9 cellular contexts compared by ENCODE assay signal in the genomic region with DNA sequence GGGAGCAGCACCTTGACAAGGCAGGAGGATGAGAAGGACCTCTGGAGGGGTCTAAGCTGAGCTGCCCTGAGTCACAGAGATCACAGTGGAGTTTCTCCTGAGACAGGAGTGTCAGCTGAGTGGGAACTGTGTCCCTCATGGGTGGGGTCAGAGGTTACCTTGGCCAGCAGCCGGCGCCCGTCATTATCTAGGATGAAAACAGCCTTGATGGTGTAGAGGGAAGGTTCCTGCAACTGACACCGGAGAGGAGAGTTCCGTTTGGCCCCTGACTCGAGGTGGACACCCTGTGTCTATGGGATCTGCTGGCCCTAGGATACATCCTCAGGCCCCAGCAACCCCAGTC. TPM values are rescaled to one million over a fixed set of nuclear protein-coding genes. Genes with fewer than 3 reads are reported as not detected.
A peak's percentile ranks its signal among the peaks of the same experiment; 100 is the strongest.
DNase-seq lines count a peak whose midpoint lies in the region; ATAC-seq, FAIRE-seq and TF ChIP-seq lines count a peak whose summit lies in the region.
"Had no signal": no experiment of that assay in that cellular context is flagged by ENCODE, and none has a peak within 500 bp of the region (broad histone marks: within the 10 kb centered on the region; RNA-seq: fewer than 3 reads in every experiment).

No MANE protein-coding gene starts in this region.

- peak overlapping the region; percentile 87 for H2AFZ ChIP-seq in astrocyte (ENCODE audit: low read depth, low read length)
- H2AFZ ChIP-seq in HepG2 (ENCODE audit: low read length) = no peak overlapping the region

- FAIRE-seq in astrocyte (lab: Jason Lieb, UNC) (no peak), HepG2 (lab: Jason Lieb, UNC) (peak; percentile 34)

- H3K9ac ChIP-seq in astrocyte (ENCODE audit: low read length) (peak overlapping the region; percentile 89), HepG2 (ENCODE audit: insufficient read depth, low read depth, low read length) (peak overlapping the region; percentile 62), subcutaneous abdominal adipose tissue (ENCODE audit: low read length in 5 of 5) (peak overlapping the region; percentile 48 to 85 (median 74))

- H3K36me3 ChIP-seq in astrocyte (ENCODE audit: insufficient read depth, low read length) (no peaks in the 10 kb centered on the region), HepG2 (replicated peaks in 1 of 2; ENCODE audit: control insufficient read depth in 1 of 2, insufficient read depth in 2 of 2, low read length in 2 of 2) (no peaks in the 10 kb centered on the region), subcutaneous abdominal adipose tissue (ENCODE audit: control insufficient read depth in 5 of 5, insufficient read depth in 5 of 5, low read length in 5 of 5) (peaks cover 0 to 11% (median 5%) of the 10 kb centered on the region in 5 donors)

- TF ChIP-seq POLR2A in HepG2 (IDR thresholded peaks at IDR 0.05; ENCODE audit: insufficient read depth in 1 of 2, low read depth in 2 of 2, low read length in 2 of 2) = no peak

- peak overlapping the region; percentile 81 for H3K4me3 Mint-ChIP-seq in activated CD4-positive, alpha-beta T cell treated with anti-CD3 and anti-CD28 coated beads, Interleukin-2, amount 10 ng/mL, durations not matched to agents 24 days and 14 days
- peak overlapping the region; percentile 82 for H3K4me3 Mint-ChIP-seq in astrocyte (ENCODE audit: unreplicated experiment)

- H3K9me3 ChIP-seq in astrocyte (ENCODE audit: insufficient read depth, low read depth, low read length) (no peaks in the 10 kb centered on the region), HepG2 (ENCODE audit: low read length) (no peaks in the 10 kb centered on the region), subcutaneous abdominal adipose tissue (ENCODE audit: control insufficient read depth in 5 of 5, low read length in 5 of 5) (no peaks in the 10 kb centered on the region)

- no peak for DNase-seq in activated CD4-positive, alpha-beta T cell treated with anti-CD3 and anti-CD28 coated beads, Interleukin-2, amount 10 ng/mL, durations not matched to agents 24 days and 14 days
- no peak for DNase-seq in activated CD4-positive, alpha-beta T cell treated with anti-CD3 and anti-CD28 coated beads, Interleukin-2, amount 50 U/mL, for 4 hours
- DNase-seq in astrocyte (ENCODE audit: low read depth) = no peak
- DNase-seq in HepG2 (ENCODE audit: low spot score) = no peak
- no peak for DNase-seq in SK-N-DZ (ENCODE audit: low spot score)
- no peak for DNase-seq in dedifferentiated amniotic fluid mesenchymal stem cell (ENCODE audit: extremely low spot score)
- DNase-seq: AML-193 had no signal

- peaks cover 9% of the 10 kb centered on the region for H3K4me1 ChIP-seq in astrocyte (ENCODE audit: insufficient read depth, low read length)
- peaks cover 27% of the 10 kb centered on the region for H3K4me1 ChIP-seq in HepG2 (ENCODE audit: insufficient read depth, low read length)
- H3K4me1 ChIP-seq in subcutaneous abdominal adipose tissue (ENCODE audit: control insufficient read depth in 5 of 5, insufficient read depth in 5 of 5, low read length in 5 of 5) = peaks cover 6 to 18% (median 14%) of the 10 kb centered on the region in 5 donors

- H3K27ac ChIP-seq in astrocyte (ENCODE audit: low read depth, low read length) (no peak overlapping the region), HepG2 (ENCODE audit: extremely low read length, insufficient read depth, low read length) (no peak overlapping the region), subcutaneous abdominal adipose tissue (ENCODE audit: low read depth, low read length) (peak overlapping the region; percentile 65)

- TF ChIP-seq EP300 in HepG2 (IDR thresholded peaks at IDR 0.05; ENCODE audit: low read depth in 2 of 2, low read length in 2 of 2) = no peak
- TF ChIP-seq EP300 in HepG2 (CRISPR knock-in tag; IDR thresholded peaks at IDR 0.05; ENCODE audit: borderline replicate concordance) = no peak

- POLR2A ChIA-PET in HepG2 (lab: Yijun Ruan, JAX) = interaction anchor here (1.1 to 4.5 kb wide), 2 partner anchors 12 to 32 kb away, joined by 3 to 25 read pairs; partner anchors contain the start of gene NFE2L1

- no TSS peak for BruUV-seq in HepG2 (replicated peaks; lab: Mats Ljungman, UMichigan)

- CTCF ChIA-PET in HepG2 (lab: Yijun Ruan, JAX; ENCODE audit: low intra/inter-chr PET ratio, low total read pairs) = interaction anchor here (1.7 to 2.3 kb wide), 2 partner anchors 11 to 37 kb away, joined by 4 to 19 read pairs; no protein-coding TSS in a partner anchor

- peaks cover 4% of the 10 kb centered on the region for H3K79me2 ChIP-seq in astrocyte (ENCODE audit: insufficient read depth, low read length)
- no peaks in the 10 kb centered on the region for H3K79me2 ChIP-seq in HepG2 (ENCODE audit: insufficient read depth, low read length)

- TF ChIP-seq RAD21 in HepG2 (CRISPR knock-in tag; IDR thresholded peaks at IDR 0.05) = no peak

- H3K27me3 Mint-ChIP-seq in activated CD4-positive, alpha-beta T cell treated with anti-CD3 and anti-CD28 coated beads, Interleukin-2, amount 10 ng/mL, durations not matched to agents 24 days and 14 days = peaks cover 41% of the 10 kb centered on the region
- H3K27me3 Mint-ChIP-seq in astrocyte (ENCODE audit: low read depth, unreplicated experiment) = peaks cover 28% of the 10 kb centered on the region

- H4K20me1 ChIP-seq in astrocyte (ENCODE audit: insufficient read depth, low read length) (no peaks in the 10 kb centered on the region), HepG2 (ENCODE audit: insufficient read depth, low read length) (no peaks in the 10 kb centered on the region)

- peaks cover 10% of the 10 kb centered on the region for H3K4me1 Mint-ChIP-seq in activated CD4-positive, alpha-beta T cell treated with anti-CD3 and anti-CD28 coated beads, Interleukin-2, amount 10 ng/mL, durations not matched to agents 24 days and 14 days
- peaks cover 3% of the 10 kb centered on the region for H3K4me1 Mint-ChIP-seq in astrocyte (ENCODE audit: low read depth, unreplicated experiment)

- H3K4me2 ChIP-seq in astrocyte (ENCODE audit: low read length) (peak overlapping the region; percentile 96), HepG2 (ENCODE audit: low read depth, low read length) (peak overlapping the region; percentile 86)

- H3K36me3 Mint-ChIP-seq in activated CD4-positive, alpha-beta T cell treated with anti-CD3 and anti-CD28 coated beads, Interleukin-2, amount 10 ng/mL, durations not matched to agents 24 days and 14 days (ENCODE audit: low read depth) = no peaks in the 10 kb centered on the region
- peaks cover 22% of the 10 kb centered on the region for H3K36me3 Mint-ChIP-seq in astrocyte (ENCODE audit: low read depth, unreplicated experiment)

- H3K27me3 ChIP-seq in astrocyte (ENCODE audit: insufficient read depth, low read length) = no peaks in the 10 kb centered on the region
- peaks cover 1 to 60% of the 10 kb centered on the region in 2 experiments; a peak in 4 of 5 replicates for H3K27me3 ChIP-seq in HepG2 (ENCODE audit: control insufficient read depth in 1 of 2, insufficient read depth in 2 of 2, low read length in 2 of 2)
- H3K27me3 ChIP-seq in subcutaneous abdominal adipose tissue (ENCODE audit: control insufficient read depth in 5 of 5, insufficient read depth in 4 of 5, low read length in 5 of 5) = no peaks in the 10 kb centered on the region

- no peaks in the 10 kb centered on the region for H3K9me3 Mint-ChIP-seq in activated CD4-positive, alpha-beta T cell treated with anti-CD3 and anti-CD28 coated beads, Interleukin-2, amount 10 ng/mL, durations not matched to agents 24 days and 14 days
- H3K9me3 Mint-ChIP-seq in astrocyte (ENCODE audit: unreplicated experiment) = peaks cover 3% of the 10 kb centered on the region

- no peak for TF ChIP-seq CTCF in astrocyte (IDR thresholded peaks at IDR 0.05; ENCODE audit: insufficient read depth, low read depth, low read length)
- TF ChIP-seq CTCF in HepG2 (CRISPR knock-in tag; IDR thresholded peaks at IDR 0.05) = no peak

- peak overlapping the region; percentile 76 for H3K4me3 ChIP-seq in astrocyte (ENCODE audit: insufficient read depth, low read depth, low read length)
- H3K4me3 ChIP-seq in HepG2 (replicated peaks in 1 of 3; ENCODE audit: insufficient read depth in 1 of 3, low read depth in 2 of 3, low read length in 3 of 3) = peak overlapping the region; percentile 74 to 86 (median 82)
- H3K4me3 ChIP-seq in subcutaneous abdominal adipose tissue (ENCODE audit: low read depth in 1 of 5, low read length in 5 of 5) = peak overlapping the region; percentile 49 to 77 (median 67)

- intact Hi-C loops in activated CD4-positive, alpha-beta T cell treated with anti-CD3 and anti-CD28 coated beads, Interleukin-2, amount 10 ng/mL, durations not matched to agents 24 days and 14 days (cut with micrococcal nuclease) = loop anchor here (1.0 kb wide), 2 partner anchors 10 to 11 kb away; no protein-coding TSS in a partner anchor
- intact Hi-C loops in HepG2 (cut with micrococcal nuclease; ENCODE audit: unreplicated experiment) = loop anchor here (1.0 kb wide), 1 partner anchor 38 kb away; no protein-coding TSS in a partner anchor

- 4% methylated on average over 4 of the region's 6 CpGs for WGBS in HepG2 (ENCODE audit: low lambda C conversion rate)

- no peak overlapping the region for H3K27ac Mint-ChIP-seq in activated CD4-positive, alpha-beta T cell treated with anti-CD3 and anti-CD28 coated beads, Interleukin-2, amount 10 ng/mL, durations not matched to agents 24 days and 14 days
- H3K27ac Mint-ChIP-seq in astrocyte (ENCODE audit: unreplicated experiment) = no peak overlapping the region

- ATAC-seq in HepG2 (peak; percentile 13), GM21737 (IDR thresholded peaks at IDR 0.05; ENCODE audit: unreplicated experiment) (no peak)

- in situ Hi-C loops in HepG2 (cut with HindIII; ENCODE audit: extremely low pct_ligation_motif_present, low pct_unique_long_range_greater_than_20kb) = no loop called here

RNA-seq across cellular contexts. Expression of gene COPZ2, which starts 0.9 kb away (rescaled TPM):
- total RNA-seq in activated CD4-positive, alpha-beta T cell treated with anti-CD3 and anti-CD28 coated beads, Interleukin-2, amount 10 ng/mL, durations not matched to agents 24 days and 14 days = 4.4 and 4.5 TPM in 2 replicates
- total RNA-seq in astrocyte = 25.1 and 38.3 TPM in 2 replicates
- 0.74 and 1.5 TPM in 2 replicates for total RNA-seq in HepG2 (2016; rRNA removed; fragmentation: Illumina TruSeq; extraction: Trizol)
- 0.81 and 1.5 TPM in 2 replicates for total RNA-seq in HepG2 (2016; cell fraction: cytosol; rRNA removed; fragmentation: Illumina TruSeq; extraction: Trizol; ENCODE audit: low read depth)
- 0.91 TPM in 1 of 2 replicates, not detected in the other for total RNA-seq in HepG2 (2016; cell fraction: insoluble cytoplasmic fraction; rRNA removed; fragmentation: Illumina TruSeq; extraction: Trizol)
- 0.96 and 1.8 TPM in 2 replicates for total RNA-seq in HepG2 (2016; cell fraction: membrane; rRNA removed; fragmentation: Illumina TruSeq; extraction: Trizol)
- total RNA-seq in HepG2 (2016; cell fraction: nucleus; rRNA removed; fragmentation: Illumina TruSeq; extraction: Trizol) = 1.4 TPM in 1 of 2 replicates, not detected in the other
- polyA plus RNA-seq in HepG2 (2011; rRNA removed) = 0.48 and 0.61 TPM in 2 replicates
- polyA plus RNA-seq in HepG2 (2011; cell fraction: cytosol; rRNA removed) = 0.48 and 0.96 TPM in 2 replicates
- 0.68 and 0.90 TPM in 2 replicates for polyA plus RNA-seq in HepG2 (2011; cell fraction: nucleus; rRNA removed)
- 0.63 and 1.8 TPM in 2 replicates for polyA plus RNA-seq in HepG2 (2012)
- polyA plus RNA-seq in HepG2 (2016; cell fraction: cytosol; fragmentation: Illumina TruSeq; extraction: Trizol; ENCODE audit: low read depth) = 2.3 and 2.4 TPM in 2 replicates
- polyA plus RNA-seq in HepG2 (2016; cell fraction: insoluble cytoplasmic fraction; fragmentation: Illumina TruSeq; extraction: Trizol; ENCODE audit: low read depth) = 0.87 and 4.9 TPM in 2 replicates
- polyA plus RNA-seq in HepG2 (2016; cell fraction: membrane; fragmentation: Illumina TruSeq; extraction: Trizol; ENCODE audit: low read depth) = 1.1 and 2.1 TPM in 2 replicates
- polyA plus RNA-seq in HepG2 (2016; cell fraction: nucleus; fragmentation: Illumina TruSeq; extraction: Trizol; ENCODE audit: insufficient read depth, low read depth) = 2.4 TPM in 1 of 2 replicates, not detected in the other
- 0.50 and 0.94 TPM in 2 replicates for polyA minus RNA-seq in HepG2 (2011; rRNA and poly(A)+ RNA removed; ENCODE audit: low replicate concordance)
- not detected in 2 replicates for polyA minus RNA-seq in HepG2 (2011; cell fraction: cytosol; rRNA and poly(A)+ RNA removed)
- 0.77 TPM in 1 of 2 replicates, not detected in the other for polyA minus RNA-seq in HepG2 (2011; cell fraction: nucleus; rRNA and poly(A)+ RNA removed)
- polyA plus RNA-seq in SK-N-DZ (2014; cell fraction: cytosol; rRNA removed) = 1.1 and 1.6 TPM in 2 replicates
- 0.51 and 0.80 TPM in 2 replicates for polyA plus RNA-seq in SK-N-DZ (2014; cell fraction: nucleus; rRNA removed)

RNA-seq across cellular contexts. Expression of gene NFE2L1, which starts 11.5 kb away (rescaled TPM):
- total RNA-seq in activated CD4-positive, alpha-beta T cell treated with anti-CD3 and anti-CD28 coated beads, Interleukin-2, amount 10 ng/mL, durations not matched to agents 24 days and 14 days = 85.2 and 93.1 TPM in 2 replicates
- total RNA-seq in astrocyte (344 and 348 TPM in 2 replicates), HepG2 (2016; rRNA removed; fragmentation: Illumina TruSeq; extraction: Trizol) (53.7 and 67.0 TPM in 2 replicates)
- total RNA-seq in HepG2 (2016; cell fraction: cytosol; rRNA removed; fragmentation: Illumina TruSeq; extraction: Trizol; ENCODE audit: low read depth) = 4.7 and 5.3 TPM in 2 replicates
- 48.3 and 75.7 TPM in 2 replicates for total RNA-seq in HepG2 (2016; cell fraction: insoluble cytoplasmic fraction; rRNA removed; fragmentation: Illumina TruSeq; extraction: Trizol)
- total RNA-seq in HepG2 (2016; cell fraction: membrane; rRNA removed; fragmentation: Illumina TruSeq; extraction: Trizol) = 18.1 and 20.9 TPM in 2 replicates
- total RNA-seq in HepG2 (2016; cell fraction: nucleus; rRNA removed; fragmentation: Illumina TruSeq; extraction: Trizol) = 60.7 and 74.8 TPM in 2 replicates
- 234 and 278 TPM in 2 replicates for polyA plus RNA-seq in HepG2 (2011; rRNA removed)
- 165 and 176 TPM in 2 replicates for polyA plus RNA-seq in HepG2 (2011; cell fraction: cytosol; rRNA removed)
- polyA plus RNA-seq in HepG2 (2011; cell fraction: nucleus; rRNA removed) = 160 and 175 TPM in 2 replicates
- polyA plus RNA-seq in HepG2 (2012) = 180 and 241 TPM in 2 replicates
- polyA plus RNA-seq in HepG2 (2016; cell fraction: cytosol; fragmentation: Illumina TruSeq; extraction: Trizol; ENCODE audit: low read depth) = 4.2 and 4.4 TPM in 2 replicates
- 37.5 and 44.9 TPM in 2 replicates for polyA plus RNA-seq in HepG2 (2016; cell fraction: insoluble cytoplasmic fraction; fragmentation: Illumina TruSeq; extraction: Trizol; ENCODE audit: low read depth)
- 11.3 and 11.8 TPM in 2 replicates for polyA plus RNA-seq in HepG2 (2016; cell fraction: membrane; fragmentation: Illumina TruSeq; extraction: Trizol; ENCODE audit: low read depth)
- polyA plus RNA-seq in HepG2 (2016; cell fraction: nucleus; fragmentation: Illumina TruSeq; extraction: Trizol; ENCODE audit: insufficient read depth, low read depth) = 92.7 and 103 TPM in 2 replicates
- 108 and 333 TPM in 2 replicates for polyA minus RNA-seq in HepG2 (2011; rRNA and poly(A)+ RNA removed; ENCODE audit: low replicate concordance)
- 114 and 124 TPM in 2 replicates for polyA minus RNA-seq in HepG2 (2011; cell fraction: cytosol; rRNA and poly(A)+ RNA removed)
- polyA minus RNA-seq in HepG2 (2011; cell fraction: nucleus; rRNA and poly(A)+ RNA removed) = 57.3 and 65.6 TPM in 2 replicates
- polyA plus RNA-seq in SK-N-DZ (2014; cell fraction: cytosol; rRNA removed) = 48.3 and 57.6 TPM in 2 replicates
- 28.1 and 31.2 TPM in 2 replicates for polyA plus RNA-seq in SK-N-DZ (2014; cell fraction: nucleus; rRNA removed)
